Comparison of ENCODE assay signal across 19 cellular contexts in the genomic region with DNA sequence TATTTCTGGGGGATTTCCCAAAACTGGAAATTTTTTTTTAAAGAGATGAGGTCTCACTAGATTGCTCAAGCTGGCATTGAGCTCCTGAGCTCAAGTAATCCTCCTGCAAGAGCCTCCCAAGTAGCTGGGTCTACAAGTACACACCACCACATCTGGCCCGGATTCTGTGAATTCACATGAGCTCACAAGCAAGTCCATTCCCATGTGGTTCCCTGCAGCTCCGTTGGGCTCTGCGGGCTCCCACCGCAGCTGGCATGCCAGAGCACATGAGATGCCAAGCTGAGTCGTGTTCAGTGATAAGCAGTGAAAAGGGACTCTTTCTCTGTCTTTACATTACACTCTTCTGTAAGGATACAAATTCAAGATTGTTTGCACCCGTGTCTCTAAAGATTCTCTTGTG. TPM values are rescaled to one million over a fixed set of nuclear protein-coding genes. Genes with fewer than 3 reads are reported as not detected.
DNase-seq lines count a peak whose midpoint lies in the region.
"Had no signal": no experiment of that assay in that cellular context is flagged by ENCODE, and none has a peak within 500 bp of the region (broad histone marks: within the 10 kb centered on the region; RNA-seq: fewer than 3 reads in every experiment).

No MANE protein-coding gene starts in this region.

- H3K4ac ChIP-seq in neuronal stem cell (ENCODE audit: low read length) = no peak overlapping the region

- peaks cover under 1 to 2% of the 10 kb centered on the region in 2 donors for H3K4me1 ChIP-seq in neuronal stem cell (ENCODE audit: control insufficient read depth in 2 of 2, insufficient read depth in 1 of 2, low read depth in 1 of 2, low read length in 2 of 2)
- H3K4me1 ChIP-seq: A549, Caco-2 had no signal

- H3K14ac ChIP-seq in neuronal stem cell (ENCODE audit: low read length) = peak overlapping the region; percentile 56

- no peak overlapping the region for H4K91ac ChIP-seq in neuronal stem cell (ENCODE audit: low read depth, low read length, poor library complexity)

- H2BK12ac ChIP-seq in neuronal stem cell (ENCODE audit: low read length) = no peak overlapping the region

- no peak overlapping the region for H2BK15ac ChIP-seq in neuronal stem cell (ENCODE audit: low read length)

- no peak overlapping the region for H4K8ac ChIP-seq in neuronal stem cell (ENCODE audit: low read depth, low read length)

- no peak overlapping the region for H2AK5ac ChIP-seq in neuronal stem cell (ENCODE audit: low read depth, low read length)

- H3K9me3 ChIP-seq in MG63 = no peaks in the 10 kb centered on the region
- H3K9me3 ChIP-seq in neuronal stem cell (replicated peaks in 1 of 2; ENCODE audit: control insufficient read depth in 2 of 2, insufficient read depth in 1 of 2, low read depth in 1 of 2, low read length in 2 of 2) = peaks cover 2 to 5% of the 10 kb centered on the region in 2 donors
- H3K9me3 ChIP-seq: A549, Caco-2 had no signal

- H3K4me3 ChIP-seq in MG63 = no peak overlapping the region
- no peak overlapping the region for H3K4me3 ChIP-seq in neuronal stem cell (ENCODE audit: low read length in 2 of 2)
- H3K4me3 ChIP-seq: A549; BLaER1 treated with 17β-estradiol and CSF1 and Interleukin-3, amounts not matched to agents 10 nM and 100 nM; GM12878 had no signal

- peak overlapping the region; percentile 35 for H3K18ac ChIP-seq in neuronal stem cell (ENCODE audit: low read length)

- H3K36me3 ChIP-seq in MG63 (no peaks in the 10 kb centered on the region), neuronal stem cell (replicated peaks in 1 of 2; ENCODE audit: control insufficient read depth in 2 of 2, insufficient read depth in 2 of 2, low read length in 2 of 2) (no peaks in the 10 kb centered on the region)

- no peak overlapping the region for H3K23ac ChIP-seq in neuronal stem cell (ENCODE audit: low read depth, low read length, poor library complexity)

- H3K79me1 ChIP-seq in neuronal stem cell (ENCODE audit: low read depth, low read length) = no peaks in the 10 kb centered on the region

- H2AFZ ChIP-seq in neuronal stem cell (ENCODE audit: low read length) = no peak overlapping the region

- H3K27ac ChIP-seq in neuronal stem cell (replicated peaks; ENCODE audit: low read length) = no peak overlapping the region
- H3K27ac ChIP-seq: 22Rv1; A549; BLaER1 treated with 17β-estradiol and CSF1 and Interleukin-3, amounts not matched to agents 10 nM and 100 nM; C4-2B had no signal

- DNase-seq in DMS 273 (lab: John Stamatoyannopoulos, UW; ENCODE audit: unreplicated experiment) = peak; percentile 20
- DNase-seq in DMS 273 treated with DMSO at 0.1 percent for 48 hours (lab: John Stamatoyannopoulos, UW) = no peak
- DNase-seq in MG63 = peak; percentile 5
- no peak for DNase-seq in neuronal stem cell (ENCODE audit: low spot score)
- no peak for DNase-seq in NK-92 treated with Interleukin-12 subunit alpha and Interleukin-12 subunit beta, amount 100 ng/mL, for 24 hours (lab: John Stamatoyannopoulos, UW)
- DNase-seq: AML-193; Caco-2; Calu3; CD4-positive, alpha-beta T cell; CD8-positive, alpha-beta T cell; DMS79 treated with DMSO at 0.1 percent for 48 hours; GF-D8 had no signal

- H2BK120ac ChIP-seq in neuronal stem cell (ENCODE audit: low read depth, low read length) = no peak overlapping the region

- peaks cover 3% of the 10 kb centered on the region; the same call in 1 of the 2 replicates for H3K27me3 ChIP-seq in MG63
- no peaks in the 10 kb centered on the region for H3K27me3 ChIP-seq in neuronal stem cell (ENCODE audit: control insufficient read depth in 3 of 3, insufficient read depth in 3 of 3, low read depth in 1 of 3, low read length in 3 of 3)
- H3K27me3 ChIP-seq: BLaER1 treated with 17β-estradiol and CSF1 and Interleukin-3, amounts not matched to agents 10 nM and 100 nM had no signal

- no peak overlapping the region for H2BK5ac ChIP-seq in neuronal stem cell (ENCODE audit: low read length)

- WGBS in neuronal stem cell (ENCODE audit: extremely low coverage in 2 of 2, insufficient read length in 2 of 2, insufficient replicate concordance in 1 of 2), 2 donors = no CpG with 5 or more reads among the region's 6 CpGs

- no peak overlapping the region for H3K9ac ChIP-seq in neuronal stem cell (ENCODE audit: low read depth, low read length, poor library complexity)
- H3K9ac ChIP-seq: BLaER1 treated with 17β-estradiol and CSF1 and Interleukin-3, amounts not matched to agents 10 nM and 100 nM had no signal

- H3K4me2 ChIP-seq in neuronal stem cell (ENCODE audit: insufficient read depth, low read length, poor library complexity, severe bottlenecking) = no peak overlapping the region
- H3K4me2 ChIP-seq: A549 had no signal

RNA-seq across cellular contexts. Expression of a gene that starts 21.9 kb away (rescaled TPM):
- 21.1 and 26.5 TPM in 2 replicates for total RNA-seq in MG63 (2014; rRNA removed; shearing (Covaris generic); ENCODE audit: low replicate concordance)
- 11.5 TPM for polyA plus RNA-seq in neuronal stem cell (2013, experiment 1 of 2)
- 11.6 TPM for polyA plus RNA-seq in neuronal stem cell (2013, experiment 2 of 2)

RNA-seq across cellular contexts. Expression of a gene that starts 36.7 kb away (rescaled TPM):
- total RNA-seq in MG63 (2014; rRNA removed; shearing (Covaris generic); ENCODE audit: low replicate concordance) = 0.35 and 0.63 TPM in 2 replicates
- 0.66 TPM for polyA plus RNA-seq in neuronal stem cell (2013, experiment 1 of 2)
- polyA plus RNA-seq in neuronal stem cell (2013, experiment 2 of 2) = 0.43 TPM
- total RNA-seq: A172, B cell had no signal

Comparison
In these comparisons a context has a peak if more than half of its experiments do, and no peak if none do; other contexts are left out.
1. DNase-seq: peak in DMS 273 (single experiment) and MG63 (single experiment); none in DMS 273 treated with DMSO at 0.1 percent for 48 hours (single experiment), neuronal stem cell (single experiment) and NK-92 treated with Interleukin-12 subunit alpha and Interleukin-12 subunit beta, amount 100 ng/mL, for 24 hours (single experiment).